ENCODE assay signal across 10 cellular contexts in genomic region chr21:31158789-31159581, GRCh38.
DNase-seq lines count a peak whose midpoint lies in the region; ATAC-seq and TF ChIP-seq lines count a peak whose summit lies in the region.
"Had no signal": no experiment of that assay in that cellular context is flagged by ENCODE, and none has a peak within 500 bp of the region (broad histone marks: within the 10 kb centered on the region; RNA-seq: fewer than 3 reads in every experiment).

No MANE protein-coding gene starts in this region.

- CTCF ChIA-PET in CD8-positive, alpha-beta memory T cell (lab: Charles Lee) = interaction anchor here (0.8 to 1.9 kb wide), 3 partner anchors 21 to 400 kb away, joined by 3 to 5 read pairs (median 3); no protein-coding TSS in a partner anchor
- CTCF ChIA-PET in naive thymus-derived CD4-positive, alpha-beta T cell (lab: Charles Lee) = interaction anchor here (0.7 to 11.4 kb wide), 10 partner anchors 9 to 60 kb away, joined by 3 to 106 read pairs (median 4); no protein-coding TSS in a partner anchor
- CTCF ChIA-PET in mammary epithelial cell (lab: Charles Lee; ENCODE audit: low non-redundant PET) = interaction anchor here (0.7 kb wide), 1 partner anchor 43 kb away, joined by 4 read pairs; no protein-coding TSS in a partner anchor

- H3K79me2 ChIP-seq in mammary epithelial cell (ENCODE audit: insufficient read depth, low read length) = no peaks in the 10 kb centered on the region

- peaks cover 6 to 11% (median 9%) of the 10 kb centered on the region in 3 donors for H3K36me3 Mint-ChIP-seq in CD8-positive, alpha-beta memory T cell
- H3K36me3 Mint-ChIP-seq in naive thymus-derived CD4-positive, alpha-beta T cell = peaks cover 8 to 51% (median 26%) of the 10 kb centered on the region in 5 donors

- H3K9me3 ChIP-seq in CD8-positive, alpha-beta memory T cell (ENCODE audit: low read length) = peaks cover 7% of the 10 kb centered on the region
- H3K9me3 ChIP-seq in naive thymus-derived CD4-positive, alpha-beta T cell (ENCODE audit: control insufficient read depth in 2 of 3, low read length in 3 of 3) = peaks cover 0 to 6% (median 0%) of the 10 kb centered on the region in 3 experiments
- H3K9me3 ChIP-seq in mammary epithelial cell (replicated peaks; ENCODE audit: insufficient read depth, low read length) = peaks cover 10% of the 10 kb centered on the region
- H3K9me3 ChIP-seq: prostate gland had no signal

- WGBS in mammary epithelial cell (ENCODE audit: low coverage, missing lambda C conversion rate) = 98% methylated on average over 8 of the region's 8 CpGs

- no TSS peak for BruUV-seq in mammary epithelial cell (replicated peaks; lab: Mats Ljungman, UMichigan)

- peak overlapping the region in 6 of 7 donors; percentile 21 to 80 (median 35) for H3K4me3 Mint-ChIP-seq in CD8-positive, alpha-beta memory T cell
- peak overlapping the region; percentile 70 to 88 (median 78) for H3K4me3 Mint-ChIP-seq in naive thymus-derived CD4-positive, alpha-beta T cell
- H3K4me3 Mint-ChIP-seq: dendritic cell treated with granulocyte-macrophage colony-stimulating factor and Interleukin-4, amounts not matched to agents 40 ng/mL and 50 ng/mL, for 4 days had no signal

- peaks cover 3 to 9% of the 10 kb centered on the region in 2 donors for H3K27me3 Mint-ChIP-seq in CD8-positive, alpha-beta memory T cell
- no peaks in the 10 kb centered on the region for H3K27me3 Mint-ChIP-seq in naive thymus-derived CD4-positive, alpha-beta T cell
- H3K27me3 Mint-ChIP-seq: dendritic cell treated with granulocyte-macrophage colony-stimulating factor and Interleukin-4, amounts not matched to agents 40 ng/mL and 50 ng/mL, for 4 days had no signal

- no peak overlapping the region for H3K27ac ChIP-seq in CD8-positive, alpha-beta memory T cell (ENCODE audit: low read depth, low read length)
- peak overlapping the region; percentile 69 for H3K27ac ChIP-seq in naive thymus-derived CD4-positive, alpha-beta T cell (ENCODE audit: low read depth, low read length)
- no peak overlapping the region for H3K27ac ChIP-seq in mammary epithelial cell (ENCODE audit: insufficient read depth, low read depth, low read length)
- H3K27ac ChIP-seq: prostate gland had no signal

- no peak overlapping the region for H3K4me2 ChIP-seq in mammary epithelial cell (ENCODE audit: insufficient read depth, low read depth, low read length)

- POLR2A ChIA-PET in CD8-positive, alpha-beta memory T cell (lab: Charles Lee) = interaction anchor here (0.6 kb wide), 1 partner anchor 32 kb away, joined by 5 read pairs; no protein-coding TSS in a partner anchor
- POLR2A ChIA-PET in naive thymus-derived CD4-positive, alpha-beta T cell (lab: Charles Lee) = interaction anchor here (0.7 to 11.8 kb wide), 12 partner anchors 9 to 503 kb away, joined by 3 to 332 read pairs (median 4); no protein-coding TSS in a partner anchor

- H3K4me3 ChIP-seq in CD8-positive, alpha-beta memory T cell (ENCODE audit: low read length) = peak overlapping the region; percentile 39
- H3K4me3 ChIP-seq in choroid plexus epithelial cell (ENCODE audit: low read depth, low read length) (no peak overlapping the region), mammary epithelial cell (replicated peaks in 1 of 3; ENCODE audit: insufficient read depth in 1 of 3, low read depth in 2 of 3, low read length in 3 of 3) (no peak overlapping the region)
- H3K4me3 ChIP-seq in naive thymus-derived CD4-positive, alpha-beta T cell (ENCODE audit: low read length) = peak overlapping the region; percentile 28
- H3K4me3 ChIP-seq: prostate gland had no signal

- peaks cover 20 to 52% (median 36%) of the 10 kb centered on the region in 3 donors for H3K4me1 Mint-ChIP-seq in CD8-positive, alpha-beta memory T cell
- H3K4me1 Mint-ChIP-seq in naive thymus-derived CD4-positive, alpha-beta T cell = peaks cover 49 to 94% (median 89%) of the 10 kb centered on the region in 7 donors

- no peak overlapping the region for H3K9ac ChIP-seq in mammary epithelial cell (ENCODE audit: insufficient read depth, low read length)

- peak in 1 of 5 donors; percentile 62 for DNase-seq in CD8-positive, alpha-beta memory T cell
- DNase-seq in NAMALWA (ENCODE audit: low spot score) = peak; percentile 18
- DNase-seq in choroid plexus epithelial cell (ENCODE audit: low read depth) = peak; percentile 77
- DNase-seq in naive thymus-derived CD4-positive, alpha-beta T cell = peak in 7 of 9 donors; percentile 52 to 74 (median 69)
- no peak for DNase-seq in mammary epithelial cell
- no peak for DNase-seq in NCI-H526 (lab: John Stamatoyannopoulos, UW)

- dilution Hi-C loops in mammary epithelial cell (cut with HindIII; ENCODE audit: low sequenced_read_pairs) = no loop called here

- in situ Hi-C loops in mammary epithelial cell (cut with MboI; ENCODE audit: low sequenced_read_pairs in 2 of 2) = no loop called here

- no peaks in the 10 kb centered on the region for H3K36me3 ChIP-seq in CD8-positive, alpha-beta memory T cell (ENCODE audit: insufficient read depth, low read length)
- H3K36me3 ChIP-seq in naive thymus-derived CD4-positive, alpha-beta T cell (ENCODE audit: control insufficient read depth in 2 of 3, insufficient read depth in 3 of 3, low read length in 3 of 3) = peaks cover 0 to 10% (median 0%) of the 10 kb centered on the region in 3 experiments
- H3K36me3 ChIP-seq in mammary epithelial cell (ENCODE audit: insufficient read depth, low read length) = no peaks in the 10 kb centered on the region
- H3K36me3 ChIP-seq: prostate gland had no signal

- intact Hi-C loops in naive thymus-derived CD4-positive, alpha-beta T cell (cut with micrococcal nuclease) = loop anchor here (1.0 to 2.0 kb wide), 4 partner anchors 8 to 26 kb away; no protein-coding TSS in a partner anchor
- intact Hi-C loops in mammary epithelial cell (cut with micrococcal nuclease) = no loop called here

- H2AFZ ChIP-seq in mammary epithelial cell (ENCODE audit: low read depth, low read length) = no peak overlapping the region

- H3K4me1 ChIP-seq in CD8-positive, alpha-beta memory T cell (ENCODE audit: insufficient read depth, low read length) = peaks cover 68% of the 10 kb centered on the region
- H3K4me1 ChIP-seq in naive thymus-derived CD4-positive, alpha-beta T cell (ENCODE audit: control insufficient read depth in 2 of 2, insufficient read depth in 2 of 2, low read length in 2 of 2) = peaks cover 0 to 75% of the 10 kb centered on the region in 2 donors
- H3K4me1 ChIP-seq in mammary epithelial cell (ENCODE audit: insufficient read depth, low read length) = peaks cover 18% of the 10 kb centered on the region
- H3K4me1 ChIP-seq: prostate gland had no signal

- TF ChIP-seq CTCF in choroid plexus epithelial cell (conservative IDR thresholded peaks at IDR 0.05; ENCODE audit: low read depth, low read length) (no peak), mammary epithelial cell (conservative IDR thresholded peaks at IDR 0.05 in 1 of 2, IDR thresholded peaks at IDR 0.05 in 1 of 2; ENCODE audit: extremely low read depth in 1 of 2, insufficient read depth in 1 of 2, low read depth in 1 of 2, low read length in 2 of 2) (no peak)

- H3K27ac Mint-ChIP-seq in CD8-positive, alpha-beta memory T cell = peak overlapping the region in 7 of 8 donors; percentile 19 to 82 (median 58)
- peak overlapping the region; percentile 83 to 99 (median 95) for H3K27ac Mint-ChIP-seq in naive thymus-derived CD4-positive, alpha-beta T cell
- H3K27ac Mint-ChIP-seq: dendritic cell treated with granulocyte-macrophage colony-stimulating factor and Interleukin-4, amounts not matched to agents 40 ng/mL and 50 ng/mL, for 4 days had no signal

- no peaks in the 10 kb centered on the region for H3K27me3 ChIP-seq in CD8-positive, alpha-beta memory T cell (ENCODE audit: insufficient read depth, low read length, poor library complexity, severe bottlenecking)
- no peaks in the 10 kb centered on the region for H3K27me3 ChIP-seq in naive thymus-derived CD4-positive, alpha-beta T cell (ENCODE audit: control insufficient read depth in 2 of 2, insufficient read depth in 2 of 2, low read length in 2 of 2)
- no peaks in the 10 kb centered on the region for H3K27me3 ChIP-seq in mammary epithelial cell (ENCODE audit: insufficient read depth, low read length)

- ATAC-seq in naive thymus-derived CD4-positive, alpha-beta T cell = peak; percentile 90
- no peak for ATAC-seq in GM18498 (IDR thresholded peaks at IDR 0.05; ENCODE audit: unreplicated experiment)
- no peak for ATAC-seq in HG03139 (IDR thresholded peaks at IDR 0.05; ENCODE audit: unreplicated experiment)

- no peaks in the 10 kb centered on the region for H4K20me1 ChIP-seq in mammary epithelial cell (ENCODE audit: insufficient read depth, low read length)

- H3K9me3 Mint-ChIP-seq in CD8-positive, alpha-beta memory T cell = peaks cover 3 to 11% (median 10%) of the 10 kb centered on the region in 5 donors
- peaks cover 0 to 15% (median 3%) of the 10 kb centered on the region in 11 donors for H3K9me3 Mint-ChIP-seq in naive thymus-derived CD4-positive, alpha-beta T cell
- H3K9me3 Mint-ChIP-seq: dendritic cell treated with granulocyte-macrophage colony-stimulating factor and Interleukin-4, amounts not matched to agents 40 ng/mL and 50 ng/mL, for 4 days had no signal

Comparison
In these comparisons a context has a peak if more than half of its experiments do, and no peak if none do; other contexts are left out.
1. DNase-seq: peak in NAMALWA (single experiment), choroid plexus epithelial cell (single experiment) and naive thymus-derived CD4-positive, alpha-beta T cell (7 of 9); none in mammary epithelial cell (single experiment) and NCI-H526 (0 of 2).
2. H3K4me3 ChIP-seq: peak in CD8-positive, alpha-beta memory T cell (single experiment) and naive thymus-derived CD4-positive, alpha-beta T cell (single experiment); none in choroid plexus epithelial cell (single experiment) and mammary epithelial cell (0 of 3).